1 cellular context compared by ENCODE assay signal in genomic region chr17:35074711-35075707, GRCh38.
A peak's percentile ranks its signal among the peaks of the same experiment; 100 is the strongest.
TF ChIP-seq lines count a peak whose summit lies in the region.

No MANE protein-coding gene starts in this region.

TF ChIP-seq in HepG2, 621 proteins besides CTCF, POLR2A, EP300 and RAD21 (continued from another document and continues in another):
- no peak for TF ChIP-seq ZNF407 (CRISPR knock-in tag; IDR thresholded peaks at IDR 0.05; ENCODE audit: not compliant biosample characterization)
- TF ChIP-seq ZFAT (CRISPR knock-in tag; conservative IDR thresholded peaks at IDR 0.05), result no peak
- no peak for TF ChIP-seq ZFP82 (CRISPR knock-in tag; IDR thresholded peaks at IDR 0.05; ENCODE audit: borderline replicate concordance)
- 0 out of 2 replicates have a peak, but pooled peaks have one; percentile 24 for TF ChIP-seq ZNF609 (CRISPR knock-in tag; IDR thresholded peaks at IDR 0.05; ENCODE audit: borderline replicate concordance)
- TF ChIP-seq CBFB (CRISPR knock-in tag; IDR thresholded peaks at IDR 0.05), result no peak
- no peak for TF ChIP-seq ZBTB49 (CRISPR knock-in tag; IDR thresholded peaks at IDR 0.05; ENCODE audit: borderline replicate concordance)
- TF ChIP-seq MNT (IDR thresholded peaks at IDR 0.05), result no peak
- TF ChIP-seq NFE2L1 (CRISPR knock-in tag; IDR thresholded peaks at IDR 0.05; ENCODE audit: borderline replicate concordance), result no peak
- no peak for TF ChIP-seq ZNF629 (CRISPR knock-in tag; conservative IDR thresholded peaks at IDR 0.05)
- TF ChIP-seq GATA4 (IDR thresholded peaks at IDR 0.05; ENCODE audit: borderline replicate concordance, low read depth), result no peak
- TF ChIP-seq ATF6 (CRISPR knock-in tag; conservative IDR thresholded peaks at IDR 0.05), result no peak
- no peak for TF ChIP-seq NR2F6 (IDR thresholded peaks at IDR 0.05)
- TF ChIP-seq NR2F6 (CRISPR knock-in tag; IDR thresholded peaks at IDR 0.05), result no peak
- TF ChIP-seq ZUFSP (CRISPR knock-in tag; IDR thresholded peaks at IDR 0.05; ENCODE audit: borderline replicate concordance), result no peak
- TF ChIP-seq PBX2 (CRISPR knock-in tag; IDR thresholded peaks at IDR 0.05), result no peak
- TF ChIP-seq ISL2 (CRISPR knock-in tag; IDR thresholded peaks at IDR 0.05), result 0 out of 2 replicates have a peak, but pooled peaks have one; percentile 26
- TF ChIP-seq ZNF660 (CRISPR knock-in tag; IDR thresholded peaks at IDR 0.05; ENCODE audit: borderline replicate concordance, low read depth), result no peak
- TF ChIP-seq ZFP41 (CRISPR knock-in tag; IDR thresholded peaks at IDR 0.05; ENCODE audit: borderline replicate concordance), result no peak
- TF ChIP-seq ZNF615 (CRISPR knock-in tag; IDR thresholded peaks at IDR 0.05; ENCODE audit: borderline replicate concordance), result no peak
- TF ChIP-seq ZNF510 (CRISPR knock-in tag; IDR thresholded peaks at IDR 0.05; ENCODE audit: low read depth), result no peak
- TF ChIP-seq ZFX (CRISPR knock-in tag; IDR thresholded peaks at IDR 0.05; ENCODE audit: low read depth), result no peak; the same call in 1 of the 2 replicates
- no peak for TF ChIP-seq RBM39 (IDR thresholded peaks at IDR 0.05; ENCODE audit: low read depth, low read length, poor library complexity, severe bottlenecking)
- no peak for TF ChIP-seq MAF1 (CRISPR knock-in tag; IDR thresholded peaks at IDR 0.05; ENCODE audit: borderline replicate concordance)
- no peak for TF ChIP-seq TERF1 (CRISPR knock-in tag; IDR thresholded peaks at IDR 0.05)
- no peak for TF ChIP-seq ZNF850 (CRISPR knock-in tag; conservative IDR thresholded peaks at IDR 0.05)
- no peak for TF ChIP-seq RFX5 (IDR thresholded peaks at IDR 0.05; ENCODE audit: low read depth, low read length)
- no peak for TF ChIP-seq SMYD3 (CRISPR knock-in tag; IDR thresholded peaks at IDR 0.05)
- TF ChIP-seq IRX3 (CRISPR knock-in tag; IDR thresholded peaks at IDR 0.05; ENCODE audit: borderline replicate concordance, low read depth), result no peak
- TF ChIP-seq THRA (CRISPR knock-in tag; IDR thresholded peaks at IDR 0.05; ENCODE audit: borderline replicate concordance), result peak; percentile 10; the same call in 1 of the 2 replicates
